Comparison of ENCODE assay signal across 23 cellular contexts in the genomic region with DNA sequence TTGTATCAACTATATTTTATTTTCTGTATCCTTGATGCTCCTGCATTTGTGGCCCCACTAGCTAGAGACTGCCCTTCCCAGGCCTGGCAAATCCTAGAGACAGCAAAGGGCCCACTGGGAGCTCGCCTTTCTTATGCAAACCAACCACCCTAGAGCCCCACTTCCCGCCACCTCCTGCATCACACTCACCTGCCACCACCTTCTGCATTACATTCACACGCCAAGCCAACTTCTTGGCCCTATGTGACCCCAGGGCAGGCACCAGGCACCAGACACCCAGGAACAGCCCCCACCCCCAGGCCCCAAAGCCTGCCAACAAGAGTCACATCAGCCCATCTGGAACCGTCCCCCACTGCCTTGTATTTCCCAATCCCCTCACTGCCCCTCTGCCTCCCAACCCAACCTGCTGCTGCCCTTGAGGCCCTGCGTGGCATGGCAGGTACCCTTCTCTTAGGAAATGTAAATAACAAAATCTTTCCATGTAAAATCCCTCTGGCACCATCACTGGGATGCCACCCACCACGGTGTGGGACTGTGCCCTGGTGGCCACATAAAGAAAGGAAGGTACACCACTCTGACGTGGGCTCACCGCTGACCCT. TPM values are rescaled to one million over a fixed set of nuclear protein-coding genes. Genes with fewer than 3 reads are reported as not detected.
"Had no signal": no experiment of that assay in that cellular context is flagged by ENCODE, and none has a peak within 500 bp of the region (broad histone marks: within the 10 kb centered on the region; RNA-seq: fewer than 3 reads in every experiment).

No MANE protein-coding gene starts in this region.

- H3K36me3 ChIP-seq: colonic mucosa, lower lobe of right lung, prostate gland, sigmoid colon, thoracic aorta, tibial nerve, upper lobe of left lung had no signal

- ATAC-seq: effector memory CD8-positive, alpha-beta T cell; left colon; left ventricle myocardium superior; lower lobe of right lung; natural killer cell; right cardiac atrium; stimulated activated effector memory CD8-positive, alpha-beta T cell treated with anti-CD3 and anti-CD28 coated beads, Interleukin-12 subunit alpha, Interleukin-12 subunit beta, amount 100 ng/mL, for 72 hours had no signal

- H3K36me3 Mint-ChIP-seq: stimulated activated effector memory CD8-positive, alpha-beta T cell treated with anti-CD3 and anti-CD28 coated beads, Interleukin-12 subunit alpha, Interleukin-12 subunit beta, amount 100 ng/mL, for 72 hours had no signal

- H3K9me3 ChIP-seq: prostate gland had no signal

- H3K4me3 ChIP-seq: colonic mucosa, lower lobe of right lung, prostate gland, sigmoid colon, thoracic aorta, tibial nerve, upper lobe of left lung had no signal

- H3K27ac Mint-ChIP-seq: effector memory CD8-positive, alpha-beta T cell; natural killer cell; stimulated activated effector memory CD8-positive, alpha-beta T cell treated with anti-CD3 and anti-CD28 coated beads, Interleukin-12 subunit alpha, Interleukin-12 subunit beta, amount 100 ng/mL, for 72 hours had no signal

- DNase-seq: colonic mucosa; dermis blood vessel endothelial cell; effector memory CD8-positive, alpha-beta T cell; hypothalamus; kidney glomerular epithelial cell; left colon; left ventricle myocardium superior; lower lobe of right lung; natural killer cell; right cardiac atrium; sigmoid colon; stimulated activated CD4-positive, alpha-beta T cell treated with anti-CD3 and anti-CD28 coated beads, Interleukin-2, amount 100 ng/mL, for 24 hours; stimulated activated CD4-positive, alpha-beta T cell treated with anti-CD3 and anti-CD28 coated beads, Interleukin-4, amount 100 ng/mL, for 24 hours; stimulated activated naive CD4-positive, alpha-beta T cell treated with Interleukin-2 at 50 U/mL for 16 hours; upper lobe of left lung had no signal

- H3K27ac ChIP-seq: colonic mucosa, lower lobe of right lung, parathyroid adenoma, prostate gland, thoracic aorta, tibial nerve, upper lobe of left lung had no signal

- H3K4me3 Mint-ChIP-seq: central memory CD8-positive, alpha-beta T cell; effector memory CD8-positive, alpha-beta T cell; natural killer cell; neural crest cell; stimulated activated effector memory CD8-positive, alpha-beta T cell treated with anti-CD3 and anti-CD28 coated beads, Interleukin-12 subunit alpha, Interleukin-12 subunit beta, amount 100 ng/mL, for 72 hours had no signal

- H3K4me1 ChIP-seq: colonic mucosa, lower lobe of right lung, parathyroid adenoma, prostate gland, tibial nerve, upper lobe of left lung had no signal

- H3K27me3 ChIP-seq: colonic mucosa, sigmoid colon, tibial nerve, upper lobe of left lung had no signal

- H3K4me1 Mint-ChIP-seq: central memory CD8-positive, alpha-beta T cell; natural killer cell had no signal

RNA-seq across cellular contexts. Expression of a gene that starts 22.0 kb away (rescaled TPM):
- total RNA-seq: mononuclear cell had no signal
